ENCODE assay signal across 28 cellular contexts in the genomic region with DNA sequence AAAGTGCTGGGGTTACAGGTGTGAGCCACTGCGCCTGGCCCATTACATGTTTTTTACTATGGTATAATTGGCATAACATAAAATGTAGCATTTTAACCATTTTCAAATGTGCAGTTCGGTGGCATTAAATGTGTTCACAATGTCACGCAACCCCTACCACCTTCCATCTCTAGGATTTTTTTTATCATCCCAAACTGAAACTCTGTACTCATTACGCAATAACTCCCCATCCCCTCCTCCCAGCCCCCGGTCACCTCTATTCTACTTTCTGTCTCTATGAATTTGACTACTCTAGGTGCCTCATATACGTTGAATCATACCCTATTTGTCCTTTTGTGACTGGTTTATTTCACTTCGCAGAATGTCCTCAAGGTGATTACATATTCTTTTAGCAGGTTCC.
DNase-seq lines count a peak whose midpoint lies in the region; ATAC-seq, FAIRE-seq and TF ChIP-seq lines count a peak whose summit lies in the region.
"Had no signal": no experiment of that assay in that cellular context is flagged by ENCODE, and none has a peak within 500 bp of the region (broad histone marks: within the 10 kb centered on the region; RNA-seq: fewer than 3 reads in every experiment).

No MANE protein-coding gene starts in this region.

- TF ChIP-seq EP300 in Ishikawa (IDR thresholded peaks at IDR 0.05; ENCODE audit: borderline replicate concordance) (no peak), H1 (IDR thresholded peaks at IDR 0.05; ENCODE audit: borderline replicate concordance in 1 of 2, low read depth in 2 of 2, low read length in 2 of 2) (no peak)

- H3K23ac ChIP-seq in IMR-90 (ENCODE audit: low read depth, low read length) (no peak overlapping the region), H1 (ENCODE audit: insufficient read length) (no peak overlapping the region)

- H3K36me3 Mint-ChIP-seq in activated CD4-positive, alpha-beta memory T cell treated with anti-CD3 and anti-CD28 coated beads for 36 hours: no peaks in the 10 kb centered on the region
- H3K36me3 Mint-ChIP-seq: CD14-positive monocyte; CD4-positive, alpha-beta memory T cell; CD4-positive, CD25-positive, alpha-beta regulatory T cell; CD8-positive, alpha-beta memory T cell had no signal

- no peak for DNase-seq in IMR-90
- DNase-seq in H1 (ENCODE audit: low read depth in 1 of 2, low spot score in 2 of 2): peak in 1 of 2 experiments; percentile 14
- peak; percentile 18 for DNase-seq in lung (ENCODE audit: low spot score)
- DNase-seq in activated CD4-positive, alpha-beta memory T cell treated with anti-CD3 and anti-CD28 coated beads for 36 hours: no peak
- DNase-seq in testis: no peak
- DNase-seq: 8988T; ACHN; BE2C; C1 segment of cervical spinal cord; CD4-positive, alpha-beta memory T cell; CD4-positive, CD25-positive, alpha-beta regulatory T cell; CD8-positive, alpha-beta memory T cell; COR-L47; DMS 273 treated with DMSO at 0.1 percent for 48 hours; DMS153; DMS53; DMS79; DND-41; GDM1 had no signal

- WGBS in IMR-90 (ENCODE audit: extremely low coverage in 2 of 2, insufficient read length in 1 of 2), 2 experiments: 72% methylated on average over 5 of the region's 7 CpGs; no CpG with 5 or more reads in 1 of the 2 experiments
- WGBS in H1 (ENCODE audit: extremely low coverage in 1 of 2, insufficient coverage in 1 of 2, insufficient read length in 1 of 2, insufficient replicate concordance in 2 of 2, low coverage in 1 of 2, low lambda C conversion rate in 2 of 2, missing lambda C conversion rate in 1 of 2), 2 experiments: 89% methylated on average over 7 of the region's 7 CpGs; no CpG with 5 or more reads in 1 of the 2 experiments
- 90 to 93% methylated on average over 7 of the region's 7 CpGs for WGBS in lung, 2 donors
- 91 to 93% methylated on average over 7 of the region's 7 CpGs for WGBS in testis, 2 donors

- H2BK5ac ChIP-seq in IMR-90 (ENCODE audit: low read depth, low read length, poor library complexity, severe bottlenecking) (no peak overlapping the region), H1 (ENCODE audit: low read depth, low read length) (no peak overlapping the region)

- H3K27me3 ChIP-seq in IMR-90 (ENCODE audit: control insufficient read depth, insufficient read depth, low read length) (peaks cover 2% of the 10 kb centered on the region; the same call in 1 of the 2 replicates), H1 (replicated peaks in 1 of 4; ENCODE audit: control insufficient read depth in 3 of 4, extremely low read depth in 1 of 4, insufficient read depth in 3 of 4, low read length in 3 of 4) (no peaks in the 10 kb centered on the region), lung (ENCODE audit: control insufficient read depth, insufficient read depth) (no peaks in the 10 kb centered on the region), testis (no peaks in the 10 kb centered on the region)
- H3K27me3 ChIP-seq: BE2C had no signal

- H3K18ac ChIP-seq in IMR-90 (ENCODE audit: low read depth, low read length) (no peak overlapping the region), H1 (ENCODE audit: extremely low read depth, low read length) (no peak overlapping the region)

- H3K27ac Mint-ChIP-seq in activated CD4-positive, alpha-beta memory T cell treated with anti-CD3 and anti-CD28 coated beads for 36 hours: no peak overlapping the region
- H3K27ac Mint-ChIP-seq: CD4-positive, alpha-beta memory T cell; CD4-positive, CD25-positive, alpha-beta regulatory T cell had no signal

- no peaks in the 10 kb centered on the region for H3K4me1 ChIP-seq in IMR-90 (ENCODE audit: control insufficient read depth, insufficient read depth, low read length)
- H3K4me1 ChIP-seq in H1 (replicated peaks in 1 of 4; ENCODE audit: control insufficient read depth in 3 of 4, insufficient read depth in 4 of 4, low read length in 3 of 4): no peaks in the 10 kb centered on the region; a peak in 1 of 7 replicates
- no peaks in the 10 kb centered on the region for H3K4me1 ChIP-seq in lung (ENCODE audit: control insufficient read depth in 2 of 2, insufficient read depth in 2 of 2, low read length in 2 of 2)
- no peaks in the 10 kb centered on the region for H3K4me1 ChIP-seq in testis
- H3K4me1 ChIP-seq: BE2C, BLaER1 had no signal

- H4K20me1 ChIP-seq in IMR-90 (ENCODE audit: insufficient read depth, low read length): no peaks in the 10 kb centered on the region
- no peaks in the 10 kb centered on the region for H4K20me1 ChIP-seq in H1 (replicated peaks in 1 of 2; ENCODE audit: control insufficient read depth in 1 of 2, insufficient read depth in 2 of 2, low read length in 2 of 2)
- H4K20me1 ChIP-seq: BLaER1 had no signal

- no peaks in the 10 kb centered on the region for H3K4me1 Mint-ChIP-seq in activated CD4-positive, alpha-beta memory T cell treated with anti-CD3 and anti-CD28 coated beads for 36 hours (ENCODE audit: low read depth)
- H3K4me1 Mint-ChIP-seq: CD14-positive monocyte; CD4-positive, alpha-beta memory T cell; CD4-positive, CD25-positive, alpha-beta regulatory T cell; CD8-positive, alpha-beta memory T cell had no signal

- no peak overlapping the region for H2BK12ac ChIP-seq in H1 (ENCODE audit: low read depth, low read length)

- no peak overlapping the region for H3K9ac ChIP-seq in IMR-90 (ENCODE audit: low read depth, low read length)
- no peak overlapping the region for H3K9ac ChIP-seq in H1 (replicated peaks in 1 of 4; ENCODE audit: extremely low read depth in 1 of 4, low read depth in 3 of 4, low read length in 3 of 4)
- H3K9ac ChIP-seq: BLaER1 had no signal

- intact Hi-C loops in IMR-90 (cut with micrococcal nuclease): no loop called here
- intact Hi-C loops in activated CD4-positive, alpha-beta memory T cell treated with anti-CD3 and anti-CD28 coated beads for 36 hours (cut with micrococcal nuclease): no loop called here
- intact Hi-C loops in testis (cut with DNase I; ENCODE audit: low total_unique reads): no loop called here

- H4K91ac ChIP-seq in IMR-90 (ENCODE audit: insufficient read depth, low read depth, low read length) (no peak overlapping the region), H1 (replicated peaks; ENCODE audit: insufficient read length, low read length) (no peak overlapping the region)

- no peak for TF ChIP-seq RAD21 in IMR-90 (IDR thresholded peaks at IDR 0.05; ENCODE audit: low read length)
- TF ChIP-seq RAD21 in Ishikawa (IDR thresholded peaks at IDR 0.05; ENCODE audit: low read depth): no peak
- no peak for TF ChIP-seq RAD21 in H1 (IDR thresholded peaks at IDR 0.05 in 1 of 2, conservative IDR thresholded peaks at IDR 0.05 in 1 of 2; ENCODE audit: low read depth in 2 of 2, low read length in 2 of 2)

- no peaks in the 10 kb centered on the region for H3K36me3 ChIP-seq in IMR-90 (ENCODE audit: control insufficient read depth, insufficient read depth, low read length)
- H3K36me3 ChIP-seq in H1 (ENCODE audit: control insufficient read depth in 2 of 4, insufficient read depth in 4 of 4, low read length in 3 of 4): no peaks in the 10 kb centered on the region
- H3K36me3 ChIP-seq in lung (ENCODE audit: control insufficient read depth in 2 of 2, insufficient read depth in 2 of 2, low read length in 2 of 2): no peaks in the 10 kb centered on the region
- no peaks in the 10 kb centered on the region for H3K36me3 ChIP-seq in testis (ENCODE audit: low read depth, missing control alignments)
- H3K36me3 ChIP-seq: BE2C, BLaER1 had no signal

- no peaks in the 10 kb centered on the region for H3K79me1 ChIP-seq in IMR-90 (ENCODE audit: low read depth in 1 of 2, low read length in 2 of 2)
- no peaks in the 10 kb centered on the region for H3K79me1 ChIP-seq in H1 (ENCODE audit: low read depth, low read length)

- dilution Hi-C loops in IMR-90 (cut with HindIII; ENCODE audit: low sequenced_read_pairs, unreplicated experiment): no loop called here

- POLR2A ChIA-PET in IMR-90 (lab: Charles Lee; ENCODE audit: unreplicated experiment): interaction anchor here (0.5 kb wide), 1 partner anchor 1197 kb away, joined by 4 read pairs; no protein-coding TSS in a partner anchor
- POLR2A ChIA-PET in H1 (lab: Charles Lee; ENCODE audit: partially characterized antibody): no interaction called here
- POLR2A ChIA-PET in activated CD4-positive, alpha-beta memory T cell treated with anti-CD3 and anti-CD28 coated beads for 36 hours (lab: Charles Lee): no interaction called here

- H3K9me1 ChIP-seq in IMR-90 (ENCODE audit: insufficient read depth, low read length): no peaks in the 10 kb centered on the region

- H2AK5ac ChIP-seq in IMR-90 (ENCODE audit: low read depth, low read length) (no peak overlapping the region), H1 (ENCODE audit: low read depth, low read length) (no peak overlapping the region)

- H3K9me3 ChIP-seq in IMR-90 (ENCODE audit: control insufficient read depth, insufficient read depth, low read length) (no peaks in the 10 kb centered on the region), H1 (ENCODE audit: insufficient read depth in 2 of 2, low read depth in 1 of 2, low read length in 1 of 2) (no peaks in the 10 kb centered on the region), lung (ENCODE audit: control insufficient read depth in 2 of 2, insufficient read depth in 1 of 2, low read length in 1 of 2) (peaks cover 0 to 4% of the 10 kb centered on the region in 2 donors), testis (no peaks in the 10 kb centered on the region)
- H3K9me3 ChIP-seq: BE2C, BLaER1 had no signal

- H3K23me2 ChIP-seq in H1 (ENCODE audit: low read depth, low read length): no peaks in the 10 kb centered on the region

- H3K4me3 ChIP-seq in IMR-90 (ENCODE audit: insufficient read depth, low read depth, low read length) (no peak overlapping the region), H1 (ENCODE audit: extremely low read depth in 1 of 4, insufficient read depth in 2 of 4, low read depth in 3 of 4, low read length in 4 of 4) (no peak overlapping the region), lung (no peak overlapping the region), testis (no peak overlapping the region)
- H3K4me3 ChIP-seq: BLaER1, GM12878 had no signal

- H3K27ac ChIP-seq in IMR-90 (ENCODE audit: insufficient read depth, low read length) (no peak overlapping the region), H1 (ENCODE audit: low read depth, low read length) (no peak overlapping the region), lung (ENCODE audit: low read depth in 1 of 2, low read length in 1 of 2) (no peak overlapping the region), testis (no peak overlapping the region)
- H3K27ac ChIP-seq: BLaER1 had no signal

- CTCF ChIA-PET in IMR-90 (lab: Yijun Ruan, JAX): no interaction called here
- CTCF ChIA-PET in H1 (lab: Charles Lee; ENCODE audit: partially characterized antibody): no interaction called here
- CTCF ChIA-PET in activated CD4-positive, alpha-beta memory T cell treated with anti-CD3 and anti-CD28 coated beads for 36 hours (lab: Charles Lee): no interaction called here

- H2BK120ac ChIP-seq in IMR-90 (ENCODE audit: low read depth, low read length) (no peak overlapping the region), H1 (replicated peaks; ENCODE audit: low read depth, low read length) (no peak overlapping the region)

- H2AFZ ChIP-seq in IMR-90 (replicated peaks; ENCODE audit: low read length, poor library complexity) (no peak overlapping the region), H1 (ENCODE audit: low read length) (no peak overlapping the region)

- H3K9me3 Mint-ChIP-seq in activated CD4-positive, alpha-beta memory T cell treated with anti-CD3 and anti-CD28 coated beads for 36 hours: no peaks in the 10 kb centered on the region

- H3K56ac ChIP-seq in IMR-90 (ENCODE audit: extremely low read depth, insufficient read depth, low read length) (no peak overlapping the region), H1 (replicated peaks; ENCODE audit: insufficient read length, low read depth, low read length) (no peak overlapping the region)

- H2AK9ac ChIP-seq in IMR-90 (replicated peaks; ENCODE audit: low read depth, low read length, poor library complexity): no peak overlapping the region

- FAIRE-seq in H1 (lab: Jason Lieb, UNC): no peak
- FAIRE-seq: A204.1, GM12878, GM12892, GM18507 had no signal

- H3K4me3 Mint-ChIP-seq in activated CD4-positive, alpha-beta memory T cell treated with anti-CD3 and anti-CD28 coated beads for 36 hours: no peak overlapping the region
- H3K4me3 Mint-ChIP-seq: CD14-positive monocyte; CD4-positive, alpha-beta memory T cell; CD4-positive, CD25-positive, alpha-beta regulatory T cell; CD8-positive, alpha-beta memory T cell had no signal

- H2BK20ac ChIP-seq in IMR-90 (ENCODE audit: low read depth, low read length) (no peak overlapping the region), H1 (ENCODE audit: low read length) (no peak overlapping the region)

- no peak overlapping the region for H4K5ac ChIP-seq in IMR-90 (ENCODE audit: low read depth, low read length)
- no peak overlapping the region for H4K5ac ChIP-seq in H1 (ENCODE audit: insufficient read length, low read depth, low read length)

- H3K4me2 ChIP-seq in IMR-90 (ENCODE audit: low read depth, low read length): no peak overlapping the region
- H3K4me2 ChIP-seq in H1 (ENCODE audit: insufficient read depth in 1 of 2, low read depth in 2 of 2, low read length in 2 of 2): no peak overlapping the region
- H3K4me2 ChIP-seq: BLaER1 had no signal

- no peaks in the 10 kb centered on the region for H3K79me2 ChIP-seq in H1 (ENCODE audit: control insufficient read depth in 1 of 2, insufficient read depth in 2 of 2, low read length in 2 of 2)

- in situ Hi-C loops in IMR-90 (cut with MboI; ENCODE audit: low sequenced_read_pairs): no loop called here

- BruUV-seq in IMR-90 (replicated peaks; lab: Mats Ljungman, UMichigan): no TSS peak

- H3K27me3 Mint-ChIP-seq in activated CD4-positive, alpha-beta memory T cell treated with anti-CD3 and anti-CD28 coated beads for 36 hours: no peaks in the 10 kb centered on the region

- no peak overlapping the region for H4K8ac ChIP-seq in IMR-90 (ENCODE audit: low read depth in 2 of 2, low read length in 2 of 2)
- H4K8ac ChIP-seq in H1 (ENCODE audit: extremely low read depth, insufficient read depth, low read length): no peak overlapping the region

- TF ChIP-seq CTCF in IMR-90 (conservative IDR thresholded peaks at IDR 0.05; ENCODE audit: low read depth, low read length) (no peak), H1 (IDR thresholded peaks at IDR 0.05; ENCODE audit: control extremely low read depth in 1 of 3, insufficient read depth in 1 of 3, low read depth in 1 of 3, low read length in 3 of 3) (no peak), lung (IDR thresholded peaks at IDR 0.05; ENCODE audit: control extremely low read depth, extremely low read depth) (no peak), testis (IDR thresholded peaks at IDR 0.05) (no peak)

- H3K4ac ChIP-seq in IMR-90 (ENCODE audit: low read depth, low read length) (no peak overlapping the region), H1 (replicated peaks; ENCODE audit: insufficient read length, low read depth, low read length) (no peak overlapping the region)

- H2BK15ac ChIP-seq in IMR-90 (ENCODE audit: low read depth, low read length): no peak overlapping the region
- no peak overlapping the region for H2BK15ac ChIP-seq in H1 (ENCODE audit: low read length)

- no peak overlapping the region for H3K14ac ChIP-seq in IMR-90 (replicated peaks; ENCODE audit: low read depth, low read length)
- no peak overlapping the region for H3K14ac ChIP-seq in H1 (ENCODE audit: insufficient read length)

- no peak for TF ChIP-seq POLR2A in IMR-90 (IDR thresholded peaks at IDR 0.05; ENCODE audit: low read depth, low read length)
- no peak for TF ChIP-seq POLR2A in H1 (IDR thresholded peaks at IDR 0.05; ENCODE audit: control extremely low read depth in 1 of 2, low read depth in 2 of 2, low read length in 2 of 2)
- no peak for TF ChIP-seq POLR2A in testis (IDR thresholded peaks at IDR 0.05)

- ATAC-seq in IMR-90 (ENCODE audit: low read depth) (no peak), lung (ENCODE audit: insufficient read depth, low FRiP score) (no peak), GM21423 (IDR thresholded peaks at IDR 0.05; ENCODE audit: unreplicated experiment) (no peak), HG03025 (IDR thresholded peaks at IDR 0.05; ENCODE audit: low FRiP score, unreplicated experiment) (no peak)
- ATAC-seq: GM12878 had no signal
